14 cellular contexts compared by ENCODE assay signal in the genomic region with DNA sequence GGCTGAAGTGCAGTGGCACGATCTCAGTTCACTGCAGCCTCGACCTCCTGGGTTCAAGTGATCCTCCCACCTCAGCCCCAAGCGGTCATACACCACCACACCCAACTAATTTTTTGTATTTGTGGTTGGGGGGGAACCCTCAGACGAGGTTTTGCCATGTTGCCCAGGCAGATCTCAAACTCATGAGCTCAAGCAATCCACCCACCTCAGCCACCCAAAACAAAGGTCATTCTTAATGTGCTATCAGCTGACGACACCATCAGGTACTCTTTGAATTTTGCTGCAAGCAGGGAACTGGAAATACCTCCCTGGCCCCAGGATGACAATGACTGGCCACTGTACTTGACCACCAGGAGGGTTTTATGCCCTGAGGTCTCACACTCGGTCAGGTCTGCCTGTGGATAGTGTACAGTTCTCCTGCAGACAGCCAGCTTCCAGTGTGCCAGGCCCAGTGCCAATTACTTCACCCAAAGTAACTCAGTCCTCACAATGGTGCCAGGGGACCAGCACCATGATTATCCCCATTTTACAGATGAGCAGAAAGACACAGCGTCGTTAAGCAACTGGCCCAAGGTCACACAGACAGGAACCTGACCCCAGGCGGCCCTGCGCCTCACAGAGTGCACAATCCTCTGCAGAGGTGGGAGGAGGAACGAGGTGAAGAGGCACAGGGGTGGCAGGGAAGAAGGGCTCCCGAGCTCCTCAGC. TPM values are rescaled to one million over a fixed set of nuclear protein-coding genes. Genes with fewer than 3 reads are reported as not detected.
A peak's percentile ranks its signal among the peaks of the same experiment; 100 is the strongest.
DNase-seq lines count a peak whose midpoint lies in the region; ATAC-seq and TF ChIP-seq lines count a peak whose summit lies in the region.
"Had no signal": no experiment of that assay in that cellular context is flagged by ENCODE, and none has a peak within 500 bp of the region (broad histone marks: within the 10 kb centered on the region; RNA-seq: fewer than 3 reads in every experiment).

No MANE protein-coding gene starts in this region.

- no peak overlapping the region for H3K4me3 Mint-ChIP-seq in T-helper 2 cell treated with Interferon-gamma antibody and Interleukin-4, amounts not matched to agents 5 μg/mL and 100 μg/mL, for 36 hours
- peak overlapping the region; percentile 59 for H3K4me3 Mint-ChIP-seq in activated naive CD8-positive, alpha-beta T cell treated with anti-CD3 and anti-CD28 coated beads, Interleukin-2, amount 50 U/mL, for 24 hours
- H3K4me3 Mint-ChIP-seq: activated naive CD4-positive, alpha-beta T cell treated with anti-CD3 and anti-CD28 coated beads, Interleukin-2, amount 10 ng/mL, durations not matched to agents 7 days and 5 days had no signal

- H3K27me3 Mint-ChIP-seq in T-helper 2 cell treated with Interferon-gamma antibody and Interleukin-4, amounts not matched to agents 5 μg/mL and 100 μg/mL, for 36 hours (ENCODE audit: low read depth), result no peaks in the 10 kb centered on the region
- H3K27me3 Mint-ChIP-seq in activated naive CD8-positive, alpha-beta T cell treated with anti-CD3 and anti-CD28 coated beads, Interleukin-2, amount 50 U/mL, for 24 hours, result no peaks in the 10 kb centered on the region
- H3K27me3 Mint-ChIP-seq: activated naive CD4-positive, alpha-beta T cell treated with anti-CD3 and anti-CD28 coated beads, Interleukin-2, amount 10 ng/mL, durations not matched to agents 7 days and 5 days; naive thymus-derived CD4-positive, alpha-beta T cell had no signal

- peaks cover 3% of the 10 kb centered on the region for H3K36me3 Mint-ChIP-seq in T-helper 2 cell treated with Interferon-gamma antibody and Interleukin-4, amounts not matched to agents 5 μg/mL and 100 μg/mL, for 36 hours (ENCODE audit: low read depth)
- H3K36me3 Mint-ChIP-seq in activated naive CD8-positive, alpha-beta T cell treated with anti-CD3 and anti-CD28 coated beads, Interleukin-2, amount 50 U/mL, for 24 hours (ENCODE audit: low read depth), result peaks cover 6% of the 10 kb centered on the region

- no peaks in the 10 kb centered on the region for H3K9me3 Mint-ChIP-seq in T-helper 2 cell treated with Interferon-gamma antibody and Interleukin-4, amounts not matched to agents 5 μg/mL and 100 μg/mL, for 36 hours
- H3K9me3 Mint-ChIP-seq in activated naive CD8-positive, alpha-beta T cell treated with anti-CD3 and anti-CD28 coated beads, Interleukin-2, amount 50 U/mL, for 24 hours, result no peaks in the 10 kb centered on the region
- H3K9me3 Mint-ChIP-seq: activated naive CD4-positive, alpha-beta T cell treated with anti-CD3 and anti-CD28 coated beads, Interleukin-2, amount 10 ng/mL, durations not matched to agents 7 days and 5 days; naive thymus-derived CD4-positive, alpha-beta T cell had no signal

- no peak for TF ChIP-seq CTCF in upper lobe of right lung (IDR thresholded peaks at IDR 0.05)

- no peaks in the 10 kb centered on the region for H3K27me3 ChIP-seq in mucosa of rectum (ENCODE audit: control insufficient read depth in 2 of 2, insufficient read depth in 2 of 2, low read length in 2 of 2)
- no peaks in the 10 kb centered on the region for H3K27me3 ChIP-seq in upper lobe of right lung
- H3K27me3 ChIP-seq: SJCRH30 had no signal

- DNase-seq in T-helper 2 cell treated with Interferon-gamma antibody and Interleukin-4, amounts not matched to agents 5 μg/mL and 100 μg/mL, for 36 hours (ENCODE audit: low spot score), result no peak
- DNase-seq in T-helper 2 cell, result no peak
- peak; percentile 43 for DNase-seq in activated naive CD8-positive, alpha-beta T cell treated with anti-CD3 and anti-CD28 coated beads, Interleukin-2, amount 50 U/mL, for 24 hours
- DNase-seq in upper lobe of right lung, result no peak
- DNase-seq: activated naive CD4-positive, alpha-beta T cell treated with anti-CD3 and anti-CD28 coated beads, Interleukin-2, amount 10 ng/mL, durations not matched to agents 7 days and 5 days; central memory CD4-positive, alpha-beta T cell; kidney glomerular epithelial cell; naive thymus-derived CD4-positive, alpha-beta T cell; SJCRH30; stimulated activated CD4-positive, alpha-beta T cell treated with anti-CD3 and anti-CD28 coated beads, Interleukin-4, amount 100 ng/mL, for 1 hour had no signal

- peaks cover 28% of the 10 kb centered on the region for H3K4me1 Mint-ChIP-seq in T-helper 2 cell treated with Interferon-gamma antibody and Interleukin-4, amounts not matched to agents 5 μg/mL and 100 μg/mL, for 36 hours (ENCODE audit: low read depth)
- H3K4me1 Mint-ChIP-seq in activated naive CD8-positive, alpha-beta T cell treated with anti-CD3 and anti-CD28 coated beads, Interleukin-2, amount 50 U/mL, for 24 hours, result peaks cover 73% of the 10 kb centered on the region

- no peaks in the 10 kb centered on the region for H3K9me3 ChIP-seq in mucosa of rectum (ENCODE audit: control insufficient read depth in 2 of 2, low read length in 2 of 2)
- no peaks in the 10 kb centered on the region for H3K9me3 ChIP-seq in upper lobe of right lung
- H3K9me3 ChIP-seq: SJCRH30 had no signal

- H3K27ac Mint-ChIP-seq in T-helper 2 cell treated with Interferon-gamma antibody and Interleukin-4, amounts not matched to agents 5 μg/mL and 100 μg/mL, for 36 hours, result peak overlapping the region; percentile 14
- H3K27ac Mint-ChIP-seq in activated naive CD8-positive, alpha-beta T cell treated with anti-CD3 and anti-CD28 coated beads, Interleukin-2, amount 50 U/mL, for 24 hours, result peak overlapping the region; percentile 88

- ATAC-seq in activated naive CD8-positive, alpha-beta T cell treated with anti-CD3 and anti-CD28 coated beads, Interleukin-2, amount 50 U/mL, for 24 hours, result peak; percentile 60
- ATAC-seq in upper lobe of right lung, result no peak
- no peak for ATAC-seq in HG02852 (IDR thresholded peaks at IDR 0.05; ENCODE audit: unreplicated experiment)
- no peak for ATAC-seq in HG03025 (IDR thresholded peaks at IDR 0.05; ENCODE audit: low FRiP score, unreplicated experiment)
- ATAC-seq in HG03095 (IDR thresholded peaks at IDR 0.05; ENCODE audit: unreplicated experiment), result no peak

- H3K27ac ChIP-seq in mucosa of rectum (ENCODE audit: low read depth in 2 of 2, low read length in 2 of 2) (peak overlapping the region; percentile 72 to 79), upper lobe of right lung (peak overlapping the region; percentile 75)
- H3K27ac ChIP-seq: SJCRH30 had no signal

- H3K4me3 ChIP-seq in mucosa of rectum (ENCODE audit: low read length in 2 of 2), result no peak overlapping the region
- no peak overlapping the region for H3K4me3 ChIP-seq in upper lobe of right lung
- H3K4me3 ChIP-seq: SJCRH30 had no signal

- intact Hi-C loops in upper lobe of right lung (cut with DNase I), result no loop called here

- peak overlapping the region in 1 of 2 donors; percentile 26 for H3K9ac ChIP-seq in mucosa of rectum (ENCODE audit: low read depth in 1 of 2, low read length in 2 of 2)

- peaks cover 0 to 3% of the 10 kb centered on the region in 2 donors for H3K36me3 ChIP-seq in mucosa of rectum (ENCODE audit: control insufficient read depth in 2 of 2, insufficient read depth in 2 of 2, low read length in 2 of 2)
- no peaks in the 10 kb centered on the region for H3K36me3 ChIP-seq in upper lobe of right lung
- H3K36me3 ChIP-seq: SJCRH30 had no signal

- peaks cover 21 to 23% of the 10 kb centered on the region in 2 donors for H3K4me1 ChIP-seq in mucosa of rectum (ENCODE audit: control insufficient read depth in 2 of 2, insufficient read depth in 2 of 2, low read length in 2 of 2)
- peaks cover 28% of the 10 kb centered on the region for H3K4me1 ChIP-seq in upper lobe of right lung
- H3K4me1 ChIP-seq: SJCRH30 had no signal

RNA-seq across cellular contexts. Expression of a gene that starts 42.9 kb away (rescaled TPM):
- 96.9 TPM for total RNA-seq in upper lobe of right lung
